In genomic region chr5:179641745-179642144, GRCh38 we compare ENCODE assay signal across 12 cellular contexts. TPM values are rescaled to one million over a fixed set of nuclear protein-coding genes. Genes with fewer than 3 reads are reported as not detected.
DNase-seq lines count a peak whose midpoint lies in the region; ATAC-seq, FAIRE-seq and TF ChIP-seq lines count a peak whose summit lies in the region.
"Not testable (repeated sequence)": the region's sequence is repeated elsewhere in the genome, so short reads cannot be mapped to it uniquely, and the experiment has no call there.
"Had no signal": no experiment of that assay in that cellular context is flagged by ENCODE, and none has a peak within 500 bp of the region (broad histone marks: within the 10 kb centered on the region; RNA-seq: fewer than 3 reads in every experiment).

No MANE protein-coding gene starts in this region.

- H3K9me2 ChIP-seq in HCT116 (ENCODE audit: insufficient read depth) = not testable (repeated sequence)

- TF ChIP-seq RAD21 in A549 (conservative IDR thresholded peaks at IDR 0.05 in 1 of 2, IDR thresholded peaks at IDR 0.05 in 1 of 2); HCT116 (IDR thresholded peaks at IDR 0.05; ENCODE audit: low read depth); IMR-90 (IDR thresholded peaks at IDR 0.05; ENCODE audit: low read length): not testable (repeated sequence)

- not testable (repeated sequence) for BruUV-seq in HCT116 (replicated peaks; lab: Mats Ljungman, UMichigan); IMR-90 (replicated peaks; lab: Mats Ljungman, UMichigan)

- POLR2A ChIA-PET in A549 (lab: Yijun Ruan, JAX); HCT116 (lab: Charles Lee); IMR-90 (lab: Charles Lee; ENCODE audit: unreplicated experiment): not testable (repeated sequence)

- H2BK5ac ChIP-seq in IMR-90 (ENCODE audit: low read depth, low read length, poor library complexity, severe bottlenecking) = not testable (repeated sequence)

- not testable (repeated sequence) for H4K20me1 ChIP-seq in HCT116 (ENCODE audit: insufficient read depth); IMR-90 (ENCODE audit: insufficient read depth, low read length)

- H3K9me3 ChIP-seq in A549; HCT116 (ENCODE audit: control insufficient read depth in 1 of 2, insufficient read depth in 1 of 2, low read depth in 1 of 2, low read length in 2 of 2); IMR-90 (ENCODE audit: control insufficient read depth, insufficient read depth, low read length): not testable (repeated sequence)

- not testable (repeated sequence) for H3K36me3 ChIP-seq in HCT116 (ENCODE audit: control insufficient read depth in 1 of 2, insufficient read depth in 2 of 2, low read length in 2 of 2); IMR-90 (ENCODE audit: control insufficient read depth, insufficient read depth, low read length)

- not testable (repeated sequence) for H2AK5ac ChIP-seq in IMR-90 (ENCODE audit: low read depth, low read length)

- not testable (repeated sequence) for H2AFZ ChIP-seq in HCT116 (ENCODE audit: low read depth, low read length, poor library complexity, severe bottlenecking); IMR-90 (replicated peaks; ENCODE audit: low read length, poor library complexity)

- not testable (repeated sequence) for H3K9ac ChIP-seq in HCT116 (ENCODE audit: low read length); IMR-90 (ENCODE audit: low read depth, low read length)

- TF ChIP-seq EP300 in A549 (IDR thresholded peaks at IDR 0.05) = not testable (repeated sequence)

- not testable (repeated sequence) for H4K91ac ChIP-seq in IMR-90 (ENCODE audit: insufficient read depth, low read depth, low read length)

- H3K23ac ChIP-seq in IMR-90 (ENCODE audit: low read depth, low read length) = not testable (repeated sequence)

- not testable (repeated sequence) for H3K18ac ChIP-seq in IMR-90 (ENCODE audit: low read depth, low read length)

- H4K8ac ChIP-seq in IMR-90 (ENCODE audit: low read depth in 2 of 2, low read length in 2 of 2) = not testable (repeated sequence)

- CTCF ChIA-PET in A549 (lab: Yijun Ruan, JAX); HCT116 (lab: Charles Lee); IMR-90 (lab: Yijun Ruan, JAX): not testable (repeated sequence)

- H3K27me3 ChIP-seq in HCT116 (ENCODE audit: insufficient read depth, low read length) = not testable (repeated sequence)
- H3K27me3 ChIP-seq in IMR-90 (ENCODE audit: control insufficient read depth, insufficient read depth, low read length) = peaks cover 13% of the 10 kb centered on the region

- intact Hi-C loops in HCT116 (cut with micrococcal nuclease) = not testable (repeated sequence)
- intact Hi-C loops in IMR-90 (cut with micrococcal nuclease) = loop anchor here (5.0 kb wide), 1 partner anchor 114 kb away; no protein-coding TSS in a partner anchor

- TF ChIP-seq POLR2A in A549 (IDR thresholded peaks at IDR 0.05; ENCODE audit: low read length); HCT116 (IDR thresholded peaks at IDR 0.05; ENCODE audit: borderline replicate concordance, extremely low read depth, insufficient read depth, insufficient read length); IMR-90 (IDR thresholded peaks at IDR 0.05; ENCODE audit: low read depth, low read length): not testable (repeated sequence)

- DNase-seq in A549 (ENCODE audit: low read depth in 1 of 2, low spot score in 1 of 2); HCT116 (ENCODE audit: low read depth, low spot score); IMR-90: not testable (repeated sequence)

- H3K9me1 ChIP-seq in IMR-90 (ENCODE audit: insufficient read depth, low read length) = not testable (repeated sequence)

- not testable (repeated sequence) for TF ChIP-seq CTCF in A549 (IDR thresholded peaks at IDR 0.05); HCT116 (IDR thresholded peaks at IDR 0.05 in 2 of 3, conservative IDR thresholded peaks at IDR 0.05 in 1 of 3; ENCODE audit: borderline replicate concordance in 1 of 3, insufficient read depth in 1 of 3, low read depth in 2 of 3, low read length in 2 of 3); IMR-90 (conservative IDR thresholded peaks at IDR 0.05; ENCODE audit: low read depth, low read length)

- not testable (repeated sequence) for H4K5ac ChIP-seq in IMR-90 (ENCODE audit: low read depth, low read length)

- H2BK120ac ChIP-seq in IMR-90 (ENCODE audit: low read depth, low read length) = not testable (repeated sequence)

- not testable (repeated sequence) for H2BK20ac ChIP-seq in IMR-90 (ENCODE audit: low read depth, low read length)

- not testable (repeated sequence) for FAIRE-seq in A549 (lab: Jason Lieb, UNC)

- not testable (repeated sequence) for H3K79me2 ChIP-seq in HCT116 (ENCODE audit: insufficient read depth, low read length)

- dilution Hi-C loops in IMR-90 (cut with HindIII; ENCODE audit: low sequenced_read_pairs, unreplicated experiment) = not testable (repeated sequence)

- not testable (repeated sequence) for H3K4me2 ChIP-seq in A549; HCT116 (ENCODE audit: low read length); IMR-90 (ENCODE audit: low read depth, low read length)

- H2AK9ac ChIP-seq in IMR-90 (replicated peaks; ENCODE audit: low read depth, low read length, poor library complexity) = not testable (repeated sequence)

- not testable (repeated sequence) for H3K27ac ChIP-seq in A549; HCT116 (ENCODE audit: low read depth, low read length); IMR-90 (ENCODE audit: insufficient read depth, low read length)

- not testable (repeated sequence) for H3K14ac ChIP-seq in IMR-90 (replicated peaks; ENCODE audit: low read depth, low read length)

- in situ Hi-C loops in IMR-90 (cut with MboI; ENCODE audit: low sequenced_read_pairs) = not testable (repeated sequence)

- RAD21 ChIA-PET in HCT116 (lab: Charles Lee; ENCODE audit: low non-redundant PET in 1 of 2, low total read pairs in 2 of 2, uncharacterized antibody in 2 of 2, unreplicated experiment in 2 of 2) = not testable (repeated sequence)

- not testable (repeated sequence) for H3K4me1 ChIP-seq in A549; HCT116 (ENCODE audit: control insufficient read depth in 1 of 2, insufficient read depth in 2 of 2, low read length in 2 of 2); IMR-90 (ENCODE audit: control insufficient read depth, insufficient read depth, low read length)

- not testable (repeated sequence) for H3K79me1 ChIP-seq in IMR-90 (ENCODE audit: low read depth in 1 of 2, low read length in 2 of 2)

- not testable (repeated sequence) for H3K56ac ChIP-seq in IMR-90 (ENCODE audit: extremely low read depth, insufficient read depth, low read length)

- H3K4me3 ChIP-seq in A549; HCT116 (replicated peaks in 1 of 2; ENCODE audit: low read depth in 1 of 2, low read length in 2 of 2); IMR-90 (ENCODE audit: insufficient read depth, low read depth, low read length): not testable (repeated sequence)

- no CpG with 5 or more reads among the region's 4 CpGs for WGBS in A549 (ENCODE audit: missing lambda C conversion rate)
- WGBS in IMR-90 (ENCODE audit: extremely low coverage in 2 of 2, insufficient read length in 1 of 2), 2 experiments = no CpG with 5 or more reads among the region's 4 CpGs

- peak; percentile 58 to 73; a peak in 5 of 6 replicates for ATAC-seq in A549
- 0 out of 2 replicates have a peak, but pooled peaks have one; percentile 32 for ATAC-seq in HCT116
- peak; percentile 21; the same call in 1 of the 2 replicates for ATAC-seq in IMR-90 (ENCODE audit: low read depth)

- H3K4ac ChIP-seq in IMR-90 (ENCODE audit: low read depth, low read length) = not testable (repeated sequence)

- H2BK15ac ChIP-seq in IMR-90 (ENCODE audit: low read depth, low read length) = not testable (repeated sequence)

RNA-seq across cellular contexts. Expression of gene HNRNPH1, which starts 18.3 kb away (rescaled TPM):
- 511 and 688 TPM in 2 replicates for polyA plus RNA-seq in A549 (2011; rRNA removed)
- 178 and 211 TPM in 2 replicates for polyA plus RNA-seq in A549 (2012; cell fraction: cytosol; rRNA removed)
- 268 and 443 TPM in 2 replicates for polyA plus RNA-seq in A549 (2012; cell fraction: nucleus; rRNA removed)
- 1,576 to 1,720 TPM (median 1,580 TPM) in 3 replicates for polyA plus RNA-seq in A549 (2017; fragmentation: RNase III; extraction: RNeasy Plus Mini Kit Qiagen cat#74134 plus additional on column Dnase treatment)
- 579 and 670 TPM in 2 replicates for polyA minus RNA-seq in A549 (2011; rRNA and poly(A)+ RNA removed)
- 788 TPM for total RNA-seq in HCT116 (2021; ENCODE audit: unreplicated experiment)
- polyA plus RNA-seq in HCT116 (2012) = 320 and 338 TPM in 2 replicates
- 300 and 735 TPM in 2 replicates for total RNA-seq in IMR-90 (2012; rRNA removed)
- polyA plus RNA-seq in IMR-90 (2012; rRNA removed) = 230 and 288 TPM in 2 replicates
- polyA plus RNA-seq in IMR-90 (2012; cell fraction: cytosol; rRNA removed) = 34.5 and 69.4 TPM in 2 replicates
- 110 and 525 TPM in 2 replicates for polyA plus RNA-seq in IMR-90 (2012; cell fraction: nucleus; rRNA removed; ENCODE audit: low replicate concordance)

RNA-seq across cellular contexts. Expression of gene CBY3, which starts 39.1 kb away (rescaled TPM):
- not detected in 2 replicates for polyA plus RNA-seq in A549 (2011; rRNA removed)
- polyA plus RNA-seq in A549 (2012; cell fraction: cytosol; rRNA removed) = not detected in 2 replicates
- polyA plus RNA-seq in A549 (2012; cell fraction: nucleus; rRNA removed) = 0.07 TPM in 1 of 2 replicates, not detected in the other
- polyA plus RNA-seq in A549 (2017; fragmentation: RNase III; extraction: RNeasy Plus Mini Kit Qiagen cat#74134 plus additional on column Dnase treatment) = not detected in 3 replicates
- not detected in 2 replicates for polyA minus RNA-seq in A549 (2011; rRNA and poly(A)+ RNA removed)
- not detected for total RNA-seq in HCT116 (2021; ENCODE audit: unreplicated experiment)
- polyA plus RNA-seq in HCT116 (2012) = 0.15 TPM in 1 of 2 replicates, not detected in the other
- total RNA-seq in IMR-90 (2012; rRNA removed) = 0.18 TPM in 1 of 2 replicates, not detected in the other
- not detected in 2 replicates for polyA plus RNA-seq in IMR-90 (2012; rRNA removed)
- not detected in 2 replicates for polyA plus RNA-seq in IMR-90 (2012; cell fraction: cytosol; rRNA removed)
- polyA plus RNA-seq in IMR-90 (2012; cell fraction: nucleus; rRNA removed; ENCODE audit: low replicate concordance) = not detected in 2 replicates
- total RNA-seq: A172; A673; Calu3; CD4-positive, CD25-positive, alpha-beta regulatory T cell; Daoy had no signal
- polyA plus RNA-seq: AG04450; BJ; CD14-positive monocyte; CD8-positive, alpha-beta memory T cell had no signal

RNA-seq across cellular contexts. Expression of gene CANX, which starts 57.0 kb away (rescaled TPM):
- polyA plus RNA-seq in A549 (2011; rRNA removed) (1,000 and 1,241 TPM in 2 replicates), A549 (2017; fragmentation: RNase III; extraction: RNeasy Plus Mini Kit Qiagen cat#74134 plus additional on column Dnase treatment) (364 to 433 TPM (median 402 TPM) in 3 replicates), IMR-90 (2012; rRNA removed) (216 and 233 TPM in 2 replicates)
- 89.4 and 161 TPM in 2 replicates for polyA plus RNA-seq in A549 (2012; cell fraction: cytosol; rRNA removed)
- polyA plus RNA-seq in A549 (2012; cell fraction: nucleus; rRNA removed) = 102 and 118 TPM in 2 replicates
- polyA minus RNA-seq in A549 (2011; rRNA and poly(A)+ RNA removed) = 1,532 and 1,583 TPM in 2 replicates
- total RNA-seq in HCT116 (2021; ENCODE audit: unreplicated experiment) (766 TPM), IMR-90 (2012; rRNA removed) (345 and 552 TPM in 2 replicates)
- polyA plus RNA-seq in HCT116 (2012) = 772 and 862 TPM in 2 replicates
- polyA plus RNA-seq in IMR-90 (2012; cell fraction: cytosol; rRNA removed) = 37.1 and 61.3 TPM in 2 replicates
- polyA plus RNA-seq in IMR-90 (2012; cell fraction: nucleus; rRNA removed; ENCODE audit: low replicate concordance) = 10.6 and 62.2 TPM in 2 replicates
